ENCODE assay signal across 22 cellular contexts in the genomic region with DNA sequence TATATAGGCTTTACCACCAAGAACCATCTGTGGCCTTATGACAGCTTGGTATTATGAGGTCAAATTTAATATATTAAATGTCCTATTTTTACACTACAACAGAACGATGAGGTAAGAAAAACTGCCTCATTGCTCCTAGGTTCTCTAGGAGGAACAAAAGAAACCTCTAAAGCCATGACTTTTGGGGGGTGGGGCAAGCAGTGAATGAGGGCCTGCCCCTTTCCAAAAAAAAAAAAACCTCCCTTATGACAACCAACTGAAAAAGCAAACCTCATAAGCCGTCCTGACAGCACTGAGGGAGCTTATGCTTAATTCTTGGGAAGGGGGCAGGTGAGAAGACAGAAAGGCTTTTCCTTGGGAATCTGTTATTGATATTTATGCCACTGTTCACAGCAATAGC.
DNase-seq lines count a peak whose midpoint lies in the region; ATAC-seq and TF ChIP-seq lines count a peak whose summit lies in the region.
"Had no signal": no experiment of that assay in that cellular context is flagged by ENCODE, and none has a peak within 500 bp of the region (broad histone marks: within the 10 kb centered on the region; RNA-seq: fewer than 3 reads in every experiment).

No MANE protein-coding gene starts in this region.

- H3K4me2 ChIP-seq in MM.1S (ENCODE audit: low read depth, low read length): peak overlapping the region; percentile 5; the same call in 1 of the 2 replicates

- no peak overlapping the region for H3K4me3 Mint-ChIP-seq in T-helper 17 cell
- no peak overlapping the region for H3K4me3 Mint-ChIP-seq in stimulated activated memory B cell treated with anti-CD40 and anti-IgM and Interleukin-4, amounts not matched to agents 10 μg/mL and 1 μg/mL and 100 μg/mL, for 72 hours
- H3K4me3 Mint-ChIP-seq: CD4-positive, alpha-beta T cell; H9; HFFc6 had no signal

- ATAC-seq in T-helper 17 cell (no peak), GM19397 (IDR thresholded peaks at IDR 0.05; ENCODE audit: unreplicated experiment) (no peak)
- ATAC-seq in stimulated activated memory B cell treated with anti-CD40 and anti-IgM and Interleukin-4, amounts not matched to agents 10 μg/mL and 1 μg/mL and 100 μg/mL, for 72 hours: no peak
- ATAC-seq: HepG2, Panc1, SK-N-SH treated with all-trans-retinoic acid at 6 μM for 48 hours had no signal

- no peak overlapping the region for H2AFZ ChIP-seq in MM.1S (ENCODE audit: low read length)

- H3F3A ChIP-seq in MM.1S (ENCODE audit: insufficient read depth, low read length): peaks cover 37% of the 10 kb centered on the region

- no peaks in the 10 kb centered on the region for H3K27me3 Mint-ChIP-seq in T-helper 17 cell
- no peaks in the 10 kb centered on the region for H3K27me3 Mint-ChIP-seq in stimulated activated memory B cell treated with anti-CD40 and anti-IgM and Interleukin-4, amounts not matched to agents 10 μg/mL and 1 μg/mL and 100 μg/mL, for 72 hours
- H3K27me3 Mint-ChIP-seq: CD4-positive, alpha-beta T cell had no signal

- no peak overlapping the region for H3K4me3 ChIP-seq in MM.1S (ENCODE audit: low read length)
- H3K4me3 ChIP-seq: GM12878 had no signal

- DNase-seq in MM.1S (peak; percentile 39), T-helper 17 cell (no peak), myocyte (ENCODE audit: low read depth) (peak; percentile 41), NOMO-1 (lab: John Stamatoyannopoulos, UW; ENCODE audit: unreplicated experiment in 2 of 2) (no peak), NCI-H345 (lab: John Stamatoyannopoulos, UW) (no peak)
- DNase-seq: Caco-2; CD4-positive, alpha-beta T cell; DMS 273 treated with DMSO at 0.1 percent for 48 hours; DMS79 treated with DMSO at 0.1 percent for 48 hours; H9; HFFc6; NCI-H1417 treated with DMSO at 0.1 percent for 48 hours; NCI-H187; NCI-H446 treated with DMSO at 0.1 percent for 48 hours; NCI-H69 had no signal

- peaks cover 73% of the 10 kb centered on the region for H3K4me1 ChIP-seq in MM.1S (ENCODE audit: low read length)
- H3K4me1 ChIP-seq: Caco-2 had no signal

- H3K9ac ChIP-seq in MM.1S (ENCODE audit: low read length): no peak overlapping the region

- TF ChIP-seq CTCF in MM.1S (IDR thresholded peaks at IDR 0.05; ENCODE audit: low read length): no peak

- H3K36me3 Mint-ChIP-seq in T-helper 17 cell (ENCODE audit: low read depth): peaks cover 12% of the 10 kb centered on the region
- H3K36me3 Mint-ChIP-seq in stimulated activated memory B cell treated with anti-CD40 and anti-IgM and Interleukin-4, amounts not matched to agents 10 μg/mL and 1 μg/mL and 100 μg/mL, for 72 hours: peaks cover 51% of the 10 kb centered on the region

- no peaks in the 10 kb centered on the region for H3K9me2 ChIP-seq in MM.1S (replicated peaks; ENCODE audit: insufficient read depth, low read length)

- H3K9me3 Mint-ChIP-seq in stimulated activated memory B cell treated with anti-CD40 and anti-IgM and Interleukin-4, amounts not matched to agents 10 μg/mL and 1 μg/mL and 100 μg/mL, for 72 hours: no peaks in the 10 kb centered on the region
- H3K9me3 Mint-ChIP-seq: CD4-positive, alpha-beta T cell; H9; HFFc6 had no signal

- H3K27ac ChIP-seq in MM.1S (ENCODE audit: low read length): peak overlapping the region; percentile 61; the same call in 1 of the 2 replicates
- H3K27ac ChIP-seq: HL-60 had no signal

- no peaks in the 10 kb centered on the region for H3K9me3 ChIP-seq in MM.1S (replicated peaks; ENCODE audit: insufficient read depth, low read length)
- no peaks in the 10 kb centered on the region for H3K9me3 ChIP-seq in T-helper 17 cell (ENCODE audit: control insufficient read depth, low read length, poor library complexity, severe bottlenecking)
- H3K9me3 ChIP-seq: Caco-2 had no signal

- H3K4me1 Mint-ChIP-seq in T-helper 17 cell: peaks cover 21% of the 10 kb centered on the region
- peaks cover 23% of the 10 kb centered on the region for H3K4me1 Mint-ChIP-seq in stimulated activated memory B cell treated with anti-CD40 and anti-IgM and Interleukin-4, amounts not matched to agents 10 μg/mL and 1 μg/mL and 100 μg/mL, for 72 hours

- no peaks in the 10 kb centered on the region for H4K20me1 ChIP-seq in MM.1S (ENCODE audit: insufficient read depth, low read length)

- H3K27me3 ChIP-seq in MM.1S (replicated peaks; ENCODE audit: insufficient read depth, low read length): no peaks in the 10 kb centered on the region

- H3K36me3 ChIP-seq in MM.1S (replicated peaks; ENCODE audit: insufficient read depth, low read length): no peaks in the 10 kb centered on the region; the same call in 1 of the 2 replicates

- peak overlapping the region; percentile 77 for H3K27ac Mint-ChIP-seq in T-helper 17 cell
- peak overlapping the region; percentile 69 for H3K27ac Mint-ChIP-seq in stimulated activated memory B cell treated with anti-CD40 and anti-IgM and Interleukin-4, amounts not matched to agents 10 μg/mL and 1 μg/mL and 100 μg/mL, for 72 hours
- H3K27ac Mint-ChIP-seq: CD4-positive, alpha-beta T cell had no signal

- peaks cover 72% of the 10 kb centered on the region for H3K79me2 ChIP-seq in MM.1S (ENCODE audit: low read length)

Comparison
In these comparisons a context has a peak if more than half of its experiments do, and no peak if none do; other contexts are left out.
1. DNase-seq: peak in MM.1S (single experiment) and myocyte (single experiment); none in T-helper 17 cell (0 of 3), NOMO-1 (0 of 2) and NCI-H345 (single experiment).